In genomic region chr4:25346913-25347312, GRCh38 we compare ENCODE assay signal across 17 cellular contexts. TPM values are rescaled to one million over a fixed set of nuclear protein-coding genes. Genes with fewer than 3 reads are reported as not detected.
DNase-seq lines count a peak whose midpoint lies in the region; ATAC-seq and TF ChIP-seq lines count a peak whose summit lies in the region.
"Had no signal": no experiment of that assay in that cellular context is flagged by ENCODE, and none has a peak within 500 bp of the region (broad histone marks: within the 10 kb centered on the region; RNA-seq: fewer than 3 reads in every experiment).

No MANE protein-coding gene starts in this region.

- H3K27ac ChIP-seq in heart left ventricle: no peak overlapping the region
- H3K27ac ChIP-seq: KMS-11, ovary, spleen, uterus had no signal

- no peak for DNase-seq in activated naive CD8-positive, alpha-beta T cell treated with anti-CD3 and anti-CD28 coated beads for 36 hours
- DNase-seq in Kasumi-1 (lab: John Stamatoyannopoulos, UW) (peak; percentile 12 to 28), dedifferentiated amniotic fluid mesenchymal stem cell (ENCODE audit: extremely low spot score) (no peak), left colon (no peak), heart left ventricle (no peak)
- DNase-seq: activated CD4-positive, alpha-beta T cell treated with anti-CD3 and anti-CD28 coated beads, Interleukin-2, amount 50 U/mL, for 4 hours; DMS53; mammary epithelial cell; ovary; spleen; uterus had no signal

- TF ChIP-seq CTCF in heart left ventricle (IDR thresholded peaks at IDR 0.05): no peak

- TF ChIP-seq POLR2A in heart left ventricle (IDR thresholded peaks at IDR 0.05): no peak

- peak; percentile 85 for ATAC-seq in HG02852 (IDR thresholded peaks at IDR 0.05; ENCODE audit: unreplicated experiment)
- ATAC-seq in left colon: no peak
- no peak for ATAC-seq in GM19455 (IDR thresholded peaks at IDR 0.05; ENCODE audit: unreplicated experiment)
- ATAC-seq in heart left ventricle: no peak
- ATAC-seq: Panc1 had no signal

- H3K27ac Mint-ChIP-seq in activated naive CD8-positive, alpha-beta T cell: peak overlapping the region; percentile 2
- no peak overlapping the region for H3K27ac Mint-ChIP-seq in activated naive CD8-positive, alpha-beta T cell treated with anti-CD3 and anti-CD28 coated beads for 36 hours
- H3K27ac Mint-ChIP-seq: T-helper 1 cell treated with Interleukin-12 subunit alpha and Interleukin-12 subunit beta and Interleukin-4 antibody, amounts not matched to agents 30 μg/mL and 1 μg/mL, for 36 hours had no signal

- H3K4me1 ChIP-seq in heart left ventricle: no peaks in the 10 kb centered on the region
- H3K4me1 ChIP-seq: spleen, uterus had no signal

- 84 to 94% (median 93%) methylated on average over 3 of the region's 3 CpGs for WGBS in heart left ventricle, 4 donors

- no peaks in the 10 kb centered on the region for H3K27me3 ChIP-seq in heart left ventricle
- H3K27me3 ChIP-seq: ovary, spleen, uterus had no signal

- no peak overlapping the region for H3K4me3 Mint-ChIP-seq in activated naive CD8-positive, alpha-beta T cell
- H3K4me3 Mint-ChIP-seq in activated naive CD8-positive, alpha-beta T cell treated with anti-CD3 and anti-CD28 coated beads for 36 hours: no peak overlapping the region
- H3K4me3 Mint-ChIP-seq: T-helper 1 cell treated with Interleukin-12 subunit alpha and Interleukin-12 subunit beta and Interleukin-4 antibody, amounts not matched to agents 30 μg/mL and 1 μg/mL, for 36 hours had no signal

- no peaks in the 10 kb centered on the region for H3K27me3 Mint-ChIP-seq in activated naive CD8-positive, alpha-beta T cell
- no peaks in the 10 kb centered on the region for H3K27me3 Mint-ChIP-seq in activated naive CD8-positive, alpha-beta T cell treated with anti-CD3 and anti-CD28 coated beads for 36 hours

- H3K4me1 Mint-ChIP-seq in activated naive CD8-positive, alpha-beta T cell (ENCODE audit: low read depth): peaks cover 3% of the 10 kb centered on the region
- H3K4me1 Mint-ChIP-seq in activated naive CD8-positive, alpha-beta T cell treated with anti-CD3 and anti-CD28 coated beads for 36 hours: peaks cover 9% of the 10 kb centered on the region

- H3K4me3 ChIP-seq in heart left ventricle: no peak overlapping the region
- H3K4me3 ChIP-seq: ovary, spleen, uterus had no signal

- H3K36me3 ChIP-seq in heart left ventricle: peaks cover 0 to 39% (median 12%) of the 10 kb centered on the region in 9 donors
- H3K36me3 ChIP-seq: ovary, uterus had no signal

- H3K9me3 Mint-ChIP-seq in activated naive CD8-positive, alpha-beta T cell (ENCODE audit: low read depth): no peaks in the 10 kb centered on the region
- H3K9me3 Mint-ChIP-seq in activated naive CD8-positive, alpha-beta T cell treated with anti-CD3 and anti-CD28 coated beads for 36 hours: no peaks in the 10 kb centered on the region

- peaks cover 11% of the 10 kb centered on the region for H3K36me3 Mint-ChIP-seq in activated naive CD8-positive, alpha-beta T cell
- H3K36me3 Mint-ChIP-seq in activated naive CD8-positive, alpha-beta T cell treated with anti-CD3 and anti-CD28 coated beads for 36 hours: peaks cover 8% of the 10 kb centered on the region

- no peaks in the 10 kb centered on the region for H3K9me3 ChIP-seq in heart left ventricle
- H3K9me3 ChIP-seq: ovary, spleen, uterus had no signal

- intact Hi-C loops in left colon (cut with DNase I, micrococcal nuclease) (no loop called here), heart left ventricle (cut with DNase I) (no loop called here)

RNA-seq across cellular contexts. Expression of gene ANAPC4, which starts 30.1 kb away (rescaled TPM):
- 10 to 100 TPM; 32.0 to 33.0 TPM for total RNA-seq in activated naive CD8-positive, alpha-beta T cell treated with anti-CD3 and anti-CD28 coated beads for 36 hours
- total RNA-seq in left colon: 10 to 100 TPM; 26.4 to 30.3 TPM
- 10 to 100 TPM in 7 of 9 donors, 1 to 10 TPM in 2; 6.7 to 15.5 (median 12.5) TPM for total RNA-seq in heart left ventricle
- polyA plus RNA-seq in heart left ventricle: 10 to 100 TPM; 10.6 to 11.3 TPM

RNA-seq across cellular contexts. Expression of gene ZCCHC4, which starts 34.3 kb away (rescaled TPM):
- total RNA-seq in activated naive CD8-positive, alpha-beta T cell treated with anti-CD3 and anti-CD28 coated beads for 36 hours: 10 to 100 TPM; 13.0 to 15.9 TPM
- total RNA-seq in left colon (1 to 10 TPM; 7.3 to 7.7 TPM), heart left ventricle (1 to 10 TPM; 5.2 to 9.6 (median 7.7) TPM)
- 1 to 10 TPM; 5.2 to 6.9 TPM for polyA plus RNA-seq in heart left ventricle

Comparison
In these comparisons a context has a peak if more than half of its experiments do, and no peak if none do; other contexts are left out.
1. DNase-seq: peak in Kasumi-1 (2 of 2); none in activated naive CD8-positive, alpha-beta T cell treated with anti-CD3 and anti-CD28 coated beads for 36 hours (single experiment), dedifferentiated amniotic fluid mesenchymal stem cell (single experiment), left colon (0 of 2) and heart left ventricle (0 of 5).